ENCODE assay signal across 16 cellular contexts in genomic region chr1:1966086-1966740, GRCh38. TPM values are rescaled to one million over a fixed set of nuclear protein-coding genes. Genes with fewer than 3 reads are reported as not detected.
A peak's percentile ranks its signal among the peaks of the same experiment; 100 is the strongest.
DNase-seq lines count a peak whose midpoint lies in the region; TF ChIP-seq lines count a peak whose summit lies in the region.
"Had no signal": no experiment of that assay in that cellular context is flagged by ENCODE, and none has a peak within 500 bp of the region (broad histone marks: within the 10 kb centered on the region; RNA-seq: fewer than 3 reads in every experiment).

No MANE protein-coding gene starts in this region.

- H3K4me3 ChIP-seq in neural progenitor cell: no peak overlapping the region

- H3K27ac ChIP-seq in angular gyrus (ENCODE audit: low read depth, low read length) (peak overlapping the region; percentile 30), neural progenitor cell (no peak overlapping the region)
- H3K27ac ChIP-seq: C4-2B had no signal

- H3K79me2 ChIP-seq in neural progenitor cell (ENCODE audit: low read depth): no peaks in the 10 kb centered on the region

- peaks cover 7% of the 10 kb centered on the region for H3F3A ChIP-seq in neural progenitor cell (ENCODE audit: low read depth)

- H3K4me3 Mint-ChIP-seq in neural progenitor cell: no peak overlapping the region

- H3K27ac Mint-ChIP-seq in neural progenitor cell: peak overlapping the region; percentile 83

- H3K36me3 Mint-ChIP-seq in neural progenitor cell: no peaks in the 10 kb centered on the region

- H3K9me3 Mint-ChIP-seq in neural progenitor cell: no peaks in the 10 kb centered on the region

- no peaks in the 10 kb centered on the region for H3K27me3 ChIP-seq in neural progenitor cell

- DNase-seq in SIG-M5 treated with dmso at 0.1 percent for 504 hours (lab: John Stamatoyannopoulos, UW; ENCODE audit: unreplicated experiment) (peak; percentile 71), SIG-M5 (lab: John Stamatoyannopoulos, UW) (no peak), MV-4-11 (lab: John Stamatoyannopoulos, UW) (peak; percentile 78), neural progenitor cell (ENCODE audit: low spot score) (no peak), NCI-H1930 (lab: John Stamatoyannopoulos, UW) (no peak), HEK293T (ENCODE audit: extremely low spot score) (no peak)
- no peak for DNase-seq in effector CD4-positive, alpha-beta T cell
- DNase-seq: 8988T, COR-L47, HCEC 1CT, NCI-H1417, NCI-H2029, NCI-H524, Right ventricle myocardium superior had no signal

- POLR2A ChIA-PET in HEK293T (lab: Yijun Ruan, JAX): no interaction called here

- H3K27me3 Mint-ChIP-seq in neural progenitor cell (ENCODE audit: insufficient read depth, low read depth): peaks cover 16% of the 10 kb centered on the region

- H3K4me2 ChIP-seq in neural progenitor cell: no peak overlapping the region

- TF ChIP-seq CTCF in neural progenitor cell (IDR thresholded peaks at IDR 0.05): no peak

- H3K4me1 ChIP-seq in neural progenitor cell: peaks cover 4% of the 10 kb centered on the region

- peaks cover 10% of the 10 kb centered on the region for H3K4me1 Mint-ChIP-seq in neural progenitor cell

- CTCF ChIA-PET in HEK293T (lab: Yijun Ruan, JAX): interaction anchor here (1.3 to 2.6 kb wide), 3 partner anchors 22 to 79 kb away, joined by 3 to 7 read pairs (median 3); no protein-coding TSS in a partner anchor

- no peaks in the 10 kb centered on the region for H4K20me1 ChIP-seq in neural progenitor cell (ENCODE audit: low read depth)

- H2AFZ ChIP-seq in neural progenitor cell (replicated peaks): no peak overlapping the region

- no peak overlapping the region for H3K9ac ChIP-seq in neural progenitor cell

- no peaks in the 10 kb centered on the region for H3K36me3 ChIP-seq in neural progenitor cell

- H3K9me3 ChIP-seq in neural progenitor cell (ENCODE audit: low read depth): no peaks in the 10 kb centered on the region

TF ChIP-seq in HEK293T, 16 proteins besides CTCF, POLR2A, EP300 and RAD21:
- TF ChIP-seq HDGF (IDR thresholded peaks at IDR 0.05; ENCODE audit: borderline replicate concordance): no peak
- no peak for TF ChIP-seq SUZ12 (IDR thresholded peaks at IDR 0.05)
- no peak for TF ChIP-seq NFRKB (IDR thresholded peaks at IDR 0.05)
- no peak for TF ChIP-seq CTBP1 (IDR thresholded peaks at IDR 0.05; ENCODE audit: borderline replicate concordance)
- TF ChIP-seq FOXA1 (IDR thresholded peaks at IDR 0.05): no peak
- no peak for TF ChIP-seq BHLHE40 (IDR thresholded peaks at IDR 0.05; ENCODE audit: borderline replicate concordance)
- no peak for TF ChIP-seq LEF1 (IDR thresholded peaks at IDR 0.05; ENCODE audit: borderline replicate concordance)

RNA-seq across cellular contexts. Expression of gene CFAP74, which starts 37.4 kb away (rescaled TPM):
- 0.19 TPM in 1 of 2 replicates, not detected in the other for total RNA-seq in neural progenitor cell (ENCODE audit: low replicate concordance)
- total RNA-seq: Right ventricle myocardium superior had no signal

RNA-seq across cellular contexts. Expression of gene TMEM52, which starts 47.1 kb away (rescaled TPM):
- total RNA-seq in neural progenitor cell (ENCODE audit: low replicate concordance): 2.9 and 7.4 TPM in 2 replicates

RNA-seq across cellular contexts. Expression of gene CALML6, which starts 51.2 kb away (rescaled TPM):
- total RNA-seq in neural progenitor cell (ENCODE audit: low replicate concordance): 0.53 TPM in 1 of 2 replicates, not detected in the other
- total RNA-seq: Right ventricle myocardium superior had no signal

RNA-seq across cellular contexts. Expression of gene GABRD, which starts 52.9 kb away (rescaled TPM):
- total RNA-seq in neural progenitor cell (ENCODE audit: low replicate concordance): 0.31 and 0.45 TPM in 2 replicates

Comparison
In these comparisons a context has a peak if more than half of its experiments do, and no peak if none do; other contexts are left out.
1. DNase-seq: peak in SIG-M5 treated with dmso at 0.1 percent for 504 hours (single experiment) and MV-4-11 (single experiment); none in SIG-M5 (single experiment), neural progenitor cell (single experiment), NCI-H1930 (0 of 2), effector CD4-positive, alpha-beta T cell (single experiment) and HEK293T (single experiment).